In the genomic region with DNA sequence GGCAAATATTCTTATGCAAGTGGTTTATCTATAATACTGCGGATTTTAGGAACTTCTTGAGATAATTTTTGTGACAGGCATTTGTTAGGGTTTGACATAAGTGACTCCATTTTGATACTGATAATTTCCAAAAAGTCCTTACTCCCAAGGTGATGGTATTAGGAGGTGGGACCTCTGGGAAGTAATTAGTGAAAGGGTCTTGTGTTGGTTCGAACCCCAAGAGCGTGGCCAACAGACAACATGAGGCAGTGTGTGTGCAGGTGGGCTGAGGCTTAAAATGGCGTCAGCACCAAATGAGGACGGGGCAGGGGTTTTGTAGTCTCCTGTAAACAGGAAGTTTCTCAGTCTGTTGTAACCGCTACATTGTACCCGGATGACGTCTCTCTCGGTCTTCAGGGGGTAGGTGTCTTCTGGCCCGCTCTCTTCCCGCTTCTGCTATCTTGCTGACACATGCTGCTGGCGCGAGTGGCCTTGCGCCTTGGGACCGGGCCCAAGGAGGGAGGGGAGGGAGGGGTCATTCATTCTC, we compare ENCODE assay signal across 1 cellular context.
TF ChIP-seq lines count a peak whose summit lies in the region.

No MANE protein-coding gene starts in this region.

TF ChIP-seq in K562, 482 proteins besides CTCF, POLR2A, EP300 and RAD21 (continued from another document and continues in another):
- TF ChIP-seq, protein P1, sequence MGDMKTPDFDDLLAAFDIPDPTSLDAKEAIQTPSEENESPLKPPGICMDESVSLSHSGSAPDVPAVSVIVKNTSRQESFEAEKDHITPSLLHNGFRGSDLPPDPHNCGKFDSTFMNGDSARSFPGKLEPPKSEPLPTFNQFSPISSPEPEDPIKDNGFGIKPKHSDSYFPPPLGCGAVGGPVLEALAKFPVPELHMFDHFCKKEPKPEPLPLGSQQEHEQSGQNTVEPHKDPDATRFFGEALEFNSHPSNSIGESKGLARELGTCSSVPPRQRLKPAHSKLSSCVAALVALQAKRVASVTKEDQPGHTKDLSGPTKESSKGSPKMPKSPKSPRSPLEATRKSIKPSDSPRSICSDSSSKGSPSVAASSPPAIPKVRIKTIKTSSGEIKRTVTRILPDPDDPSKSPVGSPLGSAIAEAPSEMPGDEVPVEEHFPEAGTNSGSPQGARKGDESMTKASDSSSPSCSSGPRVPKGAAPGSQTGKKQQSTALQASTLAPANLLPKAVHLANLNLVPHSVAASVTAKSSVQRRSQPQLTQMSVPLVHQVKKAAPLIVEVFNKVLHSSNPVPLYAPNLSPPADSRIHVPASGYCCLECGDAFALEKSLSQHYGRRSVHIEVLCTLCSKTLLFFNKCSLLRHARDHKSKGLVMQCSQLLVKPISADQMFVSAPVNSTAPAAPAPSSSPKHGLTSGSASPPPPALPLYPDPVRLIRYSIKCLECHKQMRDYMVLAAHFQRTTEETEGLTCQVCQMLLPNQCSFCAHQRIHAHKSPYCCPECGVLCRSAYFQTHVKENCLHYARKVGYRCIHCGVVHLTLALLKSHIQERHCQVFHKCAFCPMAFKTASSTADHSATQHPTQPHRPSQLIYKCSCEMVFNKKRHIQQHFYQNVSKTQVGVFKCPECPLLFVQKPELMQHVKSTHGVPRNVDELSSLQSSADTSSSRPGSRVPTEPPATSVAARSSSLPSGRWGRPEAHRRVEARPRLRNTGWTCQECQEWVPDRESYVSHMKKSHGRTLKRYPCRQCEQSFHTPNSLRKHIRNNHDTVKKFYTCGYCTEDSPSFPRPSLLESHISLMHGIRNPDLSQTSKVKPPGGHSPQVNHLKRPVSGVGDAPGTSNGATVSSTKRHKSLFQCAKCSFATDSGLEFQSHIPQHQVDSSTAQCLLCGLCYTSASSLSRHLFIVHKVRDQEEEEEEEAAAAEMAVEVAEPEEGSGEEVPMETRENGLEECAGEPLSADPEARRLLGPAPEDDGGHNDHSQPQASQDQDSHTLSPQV (IDR thresholded peaks at IDR 0.05), result peak; percentile 99
- peak; percentile 97 for TF ChIP-seq ZNF644 (tag; IDR thresholded peaks at IDR 0.05; ENCODE audit: low read depth)
- no peak for TF ChIP-seq ZBTB49 (CRISPR knock-in tag; IDR thresholded peaks at IDR 0.05; ENCODE audit: borderline replicate concordance)
- TF ChIP-seq MNT (conservative IDR thresholded peaks at IDR 0.05), result no peak
- no peak for TF ChIP-seq ZNF277 (CRISPR knock-in tag; IDR thresholded peaks at IDR 0.05; ENCODE audit: borderline replicate concordance)
- peak; percentile 42; the same call in 1 of the 2 replicates for TF ChIP-seq JUND (IDR thresholded peaks at IDR 0.05; ENCODE audit: borderline replicate concordance, low read depth, low read length)
- peak; percentile 59; the same call in 2 of the 3 replicates for TF ChIP-seq JUND (tag; IDR thresholded peaks at IDR 0.05; ENCODE audit: borderline replicate concordance, low read depth, low read length)
- TF ChIP-seq HEY1 (CRISPR knock-in tag; IDR thresholded peaks at IDR 0.05; ENCODE audit: borderline replicate concordance), result no peak
- peak; percentile 71 for TF ChIP-seq ZNF239 (CRISPR knock-in tag; IDR thresholded peaks at IDR 0.05)
- TF ChIP-seq HDAC2 (IDR thresholded peaks at IDR 0.05), result no peak
- no peak for TF ChIP-seq CGGBP1 (CRISPR knock-in tag; IDR thresholded peaks at IDR 0.05)
- no peak for TF ChIP-seq MTA3 (IDR thresholded peaks at IDR 0.05; ENCODE audit: borderline replicate concordance)
- no peak for TF ChIP-seq IRF2 (CRISPR knock-in tag; IDR thresholded peaks at IDR 0.05)
- TF ChIP-seq TEAD4 (IDR thresholded peaks at IDR 0.05; ENCODE audit: low read length), result no peak
- TF ChIP-seq TEAD4 (CRISPR knock-in tag; IDR thresholded peaks at IDR 0.05; ENCODE audit: borderline replicate concordance), result no peak
- no peak for TF ChIP-seq YBX1 (IDR thresholded peaks at IDR 0.05)
- TF ChIP-seq PTTG1 (tag; IDR thresholded peaks at IDR 0.05; ENCODE audit: low read depth), result peak; percentile 98
- no peak for TF ChIP-seq HMG20A (CRISPR knock-in tag; conservative IDR thresholded peaks at IDR 0.05)
- peak; percentile 29; the same call in 1 of the 2 replicates for TF ChIP-seq GABPA (tag; conservative IDR thresholded peaks at IDR 0.05; ENCODE audit: low read depth)
- TF ChIP-seq CHCHD3 (CRISPR knock-in tag; IDR thresholded peaks at IDR 0.05), result 0 out of 2 replicates have a peak, but pooled peaks have one; percentile 8
- TF ChIP-seq, protein P2, sequence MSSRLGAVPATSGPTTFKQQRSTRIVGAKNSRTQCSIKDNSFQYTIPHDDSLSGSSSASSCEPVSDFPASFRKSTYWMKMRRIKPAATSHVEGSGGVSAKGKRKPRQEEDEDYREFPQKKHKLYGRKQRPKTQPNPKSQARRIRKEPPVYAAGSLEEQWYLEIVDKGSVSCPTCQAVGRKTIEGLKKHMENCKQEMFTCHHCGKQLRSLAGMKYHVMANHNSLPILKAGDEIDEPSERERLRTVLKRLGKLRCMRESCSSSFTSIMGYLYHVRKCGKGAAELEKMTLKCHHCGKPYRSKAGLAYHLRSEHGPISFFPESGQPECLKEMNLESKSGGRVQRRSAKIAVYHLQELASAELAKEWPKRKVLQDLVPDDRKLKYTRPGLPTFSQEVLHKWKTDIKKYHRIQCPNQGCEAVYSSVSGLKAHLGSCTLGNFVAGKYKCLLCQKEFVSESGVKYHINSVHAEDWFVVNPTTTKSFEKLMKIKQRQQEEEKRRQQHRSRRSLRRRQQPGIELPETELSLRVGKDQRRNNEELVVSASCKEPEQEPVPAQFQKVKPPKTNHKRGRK (tag; IDR thresholded peaks at IDR 0.05), result no peak
- TF ChIP-seq ZNF57 (CRISPR knock-in tag; IDR thresholded peaks at IDR 0.05), result no peak
- peak; percentile 63 for TF ChIP-seq ETV1 (tag; conservative IDR thresholded peaks at IDR 0.05; ENCODE audit: low read depth)
- no peak for TF ChIP-seq ZNF124 (CRISPR knock-in tag; IDR thresholded peaks at IDR 0.05)
- 0 out of 4 replicates have a peak, but pooled peaks of 1 of the 2 experiments have one; percentile 27 for TF ChIP-seq NRF1 (conservative IDR thresholded peaks at IDR 0.05 in 1 of 2, IDR thresholded peaks at IDR 0.05 in 1 of 2)
- TF ChIP-seq ZNF133 (CRISPR knock-in tag; IDR thresholded peaks at IDR 0.05), result no peak
- TF ChIP-seq CSDE1 (IDR thresholded peaks at IDR 0.05), result no peak
- TF ChIP-seq ZNF561 (CRISPR knock-in tag; conservative IDR thresholded peaks at IDR 0.05), result no peak
- no peak for TF ChIP-seq PRMT5 (CRISPR knock-in tag; IDR thresholded peaks at IDR 0.05)
- no peak for TF ChIP-seq NFATC3 (IDR thresholded peaks at IDR 0.05)
- TF ChIP-seq KLF13 (tag; IDR thresholded peaks at IDR 0.05; ENCODE audit: borderline replicate concordance, low read depth), result peak; percentile 71; the same call in 1 of the 2 replicates
- TF ChIP-seq FOXP4 (CRISPR knock-in tag; IDR thresholded peaks at IDR 0.05; ENCODE audit: borderline replicate concordance), result peak; percentile 40; the same call in 1 of the 2 replicates
- no peak for TF ChIP-seq EGR1 (conservative IDR thresholded peaks at IDR 0.05)
- TF ChIP-seq ZNF408 (CRISPR knock-in tag; IDR thresholded peaks at IDR 0.05; ENCODE audit: low read depth), result no peak
- TF ChIP-seq PPARD (CRISPR knock-in tag; IDR thresholded peaks at IDR 0.05), result 0 out of 2 replicates have a peak, but pooled peaks have one; percentile 7
- TF ChIP-seq ZNF583 (CRISPR knock-in tag; IDR thresholded peaks at IDR 0.05), result peak; percentile 95
- peak; percentile 74 to 86 for TF ChIP-seq FOXK2 (conservative IDR thresholded peaks at IDR 0.05 in 1 of 2, IDR thresholded peaks at IDR 0.05 in 1 of 2; ENCODE audit: low read depth in 2 of 2)
- TF ChIP-seq, protein P3, sequence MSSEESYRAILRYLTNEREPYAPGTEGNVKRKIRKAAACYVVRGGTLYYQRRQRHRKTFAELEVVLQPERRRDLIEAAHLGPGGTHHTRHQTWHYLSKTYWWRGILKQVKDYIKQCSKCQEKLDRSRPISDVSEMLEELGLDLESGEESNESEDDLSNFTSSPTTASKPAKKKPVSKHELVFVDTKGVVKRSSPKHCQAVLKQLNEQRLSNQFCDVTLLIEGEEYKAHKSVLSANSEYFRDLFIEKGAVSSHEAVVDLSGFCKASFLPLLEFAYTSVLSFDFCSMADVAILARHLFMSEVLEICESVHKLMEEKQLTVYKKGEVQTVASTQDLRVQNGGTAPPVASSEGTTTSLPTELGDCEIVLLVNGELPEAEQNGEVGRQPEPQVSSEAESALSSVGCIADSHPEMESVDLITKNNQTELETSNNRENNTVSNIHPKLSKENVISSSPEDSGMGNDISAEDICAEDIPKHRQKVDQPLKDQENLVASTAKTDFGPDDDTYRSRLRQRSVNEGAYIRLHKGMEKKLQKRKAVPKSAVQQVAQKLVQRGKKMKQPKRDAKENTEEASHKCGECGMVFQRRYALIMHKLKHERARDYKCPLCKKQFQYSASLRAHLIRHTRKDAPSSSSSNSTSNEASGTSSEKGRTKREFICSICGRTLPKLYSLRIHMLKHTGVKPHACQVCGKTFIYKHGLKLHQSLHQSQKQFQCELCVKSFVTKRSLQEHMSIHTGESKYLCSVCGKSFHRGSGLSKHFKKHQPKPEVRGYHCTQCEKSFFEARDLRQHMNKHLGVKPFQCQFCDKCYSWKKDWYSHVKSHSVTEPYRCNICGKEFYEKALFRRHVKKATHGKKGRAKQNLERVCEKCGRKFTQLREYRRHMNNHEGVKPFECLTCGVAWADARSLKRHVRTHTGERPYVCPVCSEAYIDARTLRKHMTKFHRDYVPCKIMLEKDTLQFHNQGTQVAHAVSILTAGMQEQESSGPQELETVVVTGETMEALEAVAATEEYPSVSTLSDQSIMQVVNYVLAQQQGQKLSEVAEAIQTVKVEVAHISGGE (CRISPR knock-in tag; IDR thresholded peaks at IDR 0.05), result peak in 1 of 3 experiments; percentile 93; a peak in 2 of 6 replicates
- peak; percentile 91 for TF ChIP-seq ZKSCAN8 (CRISPR knock-in tag; IDR thresholded peaks at IDR 0.05)
- no peak for TF ChIP-seq ZSCAN29 (IDR thresholded peaks at IDR 0.05)
- TF ChIP-seq ASH1L (IDR thresholded peaks at IDR 0.05; ENCODE audit: borderline replicate concordance, low read depth, partially characterized antibody), result no peak
- peak; percentile 98 for TF ChIP-seq ZNF589 (CRISPR knock-in tag; IDR thresholded peaks at IDR 0.05; ENCODE audit: low read depth)
- TF ChIP-seq SMAD3 (CRISPR knock-in tag; conservative IDR thresholded peaks at IDR 0.05), result peak; percentile 88
- TF ChIP-seq ZNF197 (CRISPR knock-in tag; IDR thresholded peaks at IDR 0.05; ENCODE audit: low read depth), result peak; percentile 90; the same call in 1 of the 2 replicates
